ENCODE assay signal across 13 cellular contexts in the genomic region with DNA sequence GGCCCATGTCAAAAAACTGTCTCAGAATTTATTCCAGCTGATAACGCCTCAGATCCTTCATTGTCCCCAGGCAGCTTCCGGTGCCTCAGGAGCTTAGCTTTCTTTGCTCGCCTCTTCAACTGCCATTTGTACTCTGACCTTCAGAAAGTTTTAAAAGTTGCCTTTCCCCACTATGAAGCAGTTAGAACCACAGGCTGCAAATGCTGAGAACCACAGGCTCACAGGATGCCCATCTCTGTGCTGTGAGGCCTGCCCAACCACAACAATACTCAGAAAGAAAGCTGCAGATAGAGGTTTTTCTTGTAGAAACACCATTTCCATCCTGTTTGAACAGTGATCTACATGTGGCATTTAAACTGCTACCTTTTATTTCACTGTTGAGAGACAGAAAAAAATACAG.
DNase-seq lines count a peak whose midpoint lies in the region; ATAC-seq and TF ChIP-seq lines count a peak whose summit lies in the region.
"Had no signal": no experiment of that assay in that cellular context is flagged by ENCODE, and none has a peak within 500 bp of the region (broad histone marks: within the 10 kb centered on the region; RNA-seq: fewer than 3 reads in every experiment).

No MANE protein-coding gene starts in this region.

- CTCF ChIA-PET in activated CD4-positive, alpha-beta memory T cell treated with anti-CD3 and anti-CD28 coated beads, Interleukin-2, amount 10 ng/mL, durations not matched to agents 7 days and 5 days (lab: Charles Lee) = interaction anchor here (0.8 to 3.7 kb wide), 14 partner anchors 9 to 385 kb away, joined by 3 to 12 read pairs (median 4); a partner anchor contains a TSS

- no peaks in the 10 kb centered on the region for H4K20me1 ChIP-seq in GM23338 (replicated peaks; ENCODE audit: insufficient read depth)

- no peaks in the 10 kb centered on the region for H3F3A ChIP-seq in GM23338 (replicated peaks; ENCODE audit: low read depth)

- POLR2A ChIA-PET in activated CD4-positive, alpha-beta memory T cell treated with anti-CD3 and anti-CD28 coated beads, Interleukin-2, amount 10 ng/mL, durations not matched to agents 7 days and 5 days (lab: Charles Lee) = interaction anchor here (0.7 to 5.8 kb wide), 21 partner anchors 10 to 243 kb away, joined by 3 to 119 read pairs (median 5); a partner anchor contains a TSS

- no peaks in the 10 kb centered on the region for H3K9me3 Mint-ChIP-seq in activated CD4-positive, alpha-beta memory T cell treated with anti-CD3 and anti-CD28 coated beads, Interleukin-2, amount 10 ng/mL, durations not matched to agents 7 days and 5 days
- no peaks in the 10 kb centered on the region for H3K9me3 Mint-ChIP-seq in GM23338
- H3K9me3 Mint-ChIP-seq: type B pancreatic cell had no signal

- H3K36me3 Mint-ChIP-seq in activated CD4-positive, alpha-beta memory T cell treated with anti-CD3 and anti-CD28 coated beads, Interleukin-2, amount 10 ng/mL, durations not matched to agents 7 days and 5 days (ENCODE audit: low read depth) = peaks cover 93% of the 10 kb centered on the region
- H3K36me3 Mint-ChIP-seq in GM23338 (ENCODE audit: low read depth) = no peaks in the 10 kb centered on the region

- no peaks in the 10 kb centered on the region for H3K27me3 ChIP-seq in thymus (ENCODE audit: control insufficient read depth, insufficient read depth)
- no peaks in the 10 kb centered on the region for H3K27me3 ChIP-seq in GM23338 (ENCODE audit: insufficient read depth)

- TF ChIP-seq CTCF in GM23338 (conservative IDR thresholded peaks at IDR 0.05; ENCODE audit: low read depth in 2 of 2) = no peak

- no peak overlapping the region for H2AFZ ChIP-seq in GM23338

- peaks cover 2% of the 10 kb centered on the region; the same call in 1 of the 2 replicates for H3K9me2 ChIP-seq in GM23338 (ENCODE audit: insufficient read depth)

- no peak for ATAC-seq in GM23338

- H3K36me3 ChIP-seq in thymus (ENCODE audit: control insufficient read depth, insufficient read depth) (peaks cover 21% of the 10 kb centered on the region), GM23338 (ENCODE audit: insufficient read depth) (no peaks in the 10 kb centered on the region)

- H3K4me2 ChIP-seq in GM23338 = no peak overlapping the region

- peaks cover 26% of the 10 kb centered on the region for H3K4me1 ChIP-seq in thymus (ENCODE audit: control insufficient read depth, insufficient read depth, low read length)
- 0 out of 2 replicates have a peak, but pooled peaks cover 3% of the 10 kb centered on the region for H3K4me1 ChIP-seq in GM23338 (ENCODE audit: insufficient read depth)

- no peaks in the 10 kb centered on the region for H3K9me3 ChIP-seq in thymus (ENCODE audit: control insufficient read depth)

- H3K4me1 Mint-ChIP-seq in activated CD4-positive, alpha-beta memory T cell treated with anti-CD3 and anti-CD28 coated beads, Interleukin-2, amount 10 ng/mL, durations not matched to agents 7 days and 5 days = peaks cover 96% of the 10 kb centered on the region
- peaks cover 9% of the 10 kb centered on the region for H3K4me1 Mint-ChIP-seq in GM23338

- 10% methylated on average over 3 of the region's 3 CpGs for WGBS in thymus

- H3K27ac Mint-ChIP-seq in activated CD4-positive, alpha-beta memory T cell treated with anti-CD3 and anti-CD28 coated beads, Interleukin-2, amount 10 ng/mL, durations not matched to agents 7 days and 5 days = peak overlapping the region; percentile 93
- no peak overlapping the region for H3K27ac Mint-ChIP-seq in GM23338
- H3K27ac Mint-ChIP-seq: type B pancreatic cell had no signal

- H3K4me3 ChIP-seq in thymus (ENCODE audit: low read length) (no peak overlapping the region), GM23338 (no peak overlapping the region)

- H3K27ac ChIP-seq in thymus (ENCODE audit: low read depth) = peak overlapping the region; percentile 71
- no peak overlapping the region for H3K27ac ChIP-seq in GM23338 (ENCODE audit: low read depth)

- peak in 2 of 3 donors; percentile 47 to 49 for DNase-seq in stimulated activated CD4-positive, alpha-beta T cell treated with anti-CD3 and anti-CD28 coated beads, Interleukin-12 subunit alpha, Interleukin-12 subunit beta, amount 100 ng/mL, for 48 hours (ENCODE audit: low read depth in 2 of 3, low spot score in 1 of 3)
- no peak for DNase-seq in stimulated activated CD4-positive, alpha-beta T cell treated with anti-CD3 and anti-CD28 coated beads, Interleukin-2, amount 100 ng/mL, for 48 hours
- peak; percentile 86 for DNase-seq in activated CD4-positive, alpha-beta memory T cell treated with anti-CD3 and anti-CD28 coated beads, Interleukin-2, amount 10 ng/mL, durations not matched to agents 7 days and 5 days
- DNase-seq in effector CD4-positive, alpha-beta T cell = peak; percentile 26
- DNase-seq in SHP77 treated with DMSO at 0.1 percent for 48 hours (lab: John Stamatoyannopoulos, UW) (no peak), GM23338 (ENCODE audit: low spot score) (no peak), NCI-H2029 treated with DMSO at 0.1 percent for 48 hours (lab: John Stamatoyannopoulos, UW) (no peak)
- DNase-seq: cortex of kidney, EL, retina, T-helper 9 cell had no signal

- no peaks in the 10 kb centered on the region for H3K27me3 Mint-ChIP-seq in activated CD4-positive, alpha-beta memory T cell treated with anti-CD3 and anti-CD28 coated beads, Interleukin-2, amount 10 ng/mL, durations not matched to agents 7 days and 5 days
- no peaks in the 10 kb centered on the region for H3K27me3 Mint-ChIP-seq in GM23338 (ENCODE audit: insufficient read depth, low read depth, poor library complexity)
- H3K27me3 Mint-ChIP-seq: type B pancreatic cell had no signal

- no peaks in the 10 kb centered on the region for H3K79me2 ChIP-seq in GM23338 (replicated peaks; ENCODE audit: insufficient read depth)

- peak overlapping the region; percentile 70 for H3K4me3 Mint-ChIP-seq in activated CD4-positive, alpha-beta memory T cell treated with anti-CD3 and anti-CD28 coated beads, Interleukin-2, amount 10 ng/mL, durations not matched to agents 7 days and 5 days
- no peak overlapping the region for H3K4me3 Mint-ChIP-seq in GM23338
- H3K4me3 Mint-ChIP-seq: type B pancreatic cell had no signal

TF ChIP-seq in GM23338, 12 proteins besides CTCF, POLR2A, EP300 and RAD21 (continues in another document):
- TF ChIP-seq ZNF114 (CRISPR knock-in tag; IDR thresholded peaks at IDR 0.05) (no peak), JUNB (IDR thresholded peaks at IDR 0.05; ENCODE audit: unreplicated experiment) (no peak)
- TF ChIP-seq, protein P1, sequence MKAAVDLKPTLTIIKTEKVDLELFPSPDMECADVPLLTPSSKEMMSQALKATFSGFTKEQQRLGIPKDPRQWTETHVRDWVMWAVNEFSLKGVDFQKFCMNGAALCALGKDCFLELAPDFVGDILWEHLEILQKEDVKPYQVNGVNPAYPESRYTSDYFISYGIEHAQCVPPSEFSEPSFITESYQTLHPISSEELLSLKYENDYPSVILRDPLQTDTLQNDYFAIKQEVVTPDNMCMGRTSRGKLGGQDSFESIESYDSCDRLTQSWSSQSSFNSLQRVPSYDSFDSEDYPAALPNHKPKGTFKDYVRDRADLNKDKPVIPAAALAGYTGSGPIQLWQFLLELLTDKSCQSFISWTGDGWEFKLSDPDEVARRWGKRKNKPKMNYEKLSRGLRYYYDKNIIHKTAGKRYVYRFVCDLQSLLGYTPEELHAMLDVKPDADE (IDR thresholded peaks at IDR 0.05) = no peak

Comparison
In these comparisons a context has a peak if more than half of its experiments do, and no peak if none do; other contexts are left out.
1. DNase-seq: peak in stimulated activated CD4-positive, alpha-beta T cell treated with anti-CD3 and anti-CD28 coated beads, Interleukin-12 subunit alpha, Interleukin-12 subunit beta, amount 100 ng/mL, for 48 hours (2 of 3), activated CD4-positive, alpha-beta memory T cell treated with anti-CD3 and anti-CD28 coated beads, Interleukin-2, amount 10 ng/mL, durations not matched to agents 7 days and 5 days (single experiment) and effector CD4-positive, alpha-beta T cell (single experiment); none in stimulated activated CD4-positive, alpha-beta T cell treated with anti-CD3 and anti-CD28 coated beads, Interleukin-2, amount 100 ng/mL, for 48 hours (0 of 2), SHP77 treated with DMSO at 0.1 percent for 48 hours (single experiment), GM23338 (single experiment) and NCI-H2029 treated with DMSO at 0.1 percent for 48 hours (single experiment).